17 cellular contexts compared by ENCODE assay signal in genomic region chr2:51662187-51662586, GRCh38.
DNase-seq lines count a peak whose midpoint lies in the region; ATAC-seq and TF ChIP-seq lines count a peak whose summit lies in the region.
"Had no signal": no experiment of that assay in that cellular context is flagged by ENCODE, and none has a peak within 500 bp of the region (broad histone marks: within the 10 kb centered on the region; RNA-seq: fewer than 3 reads in every experiment).

No MANE protein-coding gene starts in this region.

- peaks cover 10% of the 10 kb centered on the region; the same call in 2 of the 3 replicates for H3K36me3 Mint-ChIP-seq in GM23338 (ENCODE audit: low read depth)
- H3K36me3 Mint-ChIP-seq: CD4-positive, CD25-positive, alpha-beta regulatory T cell had no signal

- no peak overlapping the region for H4K5ac ChIP-seq in mesendoderm (ENCODE audit: low read length)

- intact Hi-C loops in left lung (cut with DNase I) = no loop called here

- H3K4me3 Mint-ChIP-seq in GM23338 = 0 out of 3 replicates have a peak overlapping the region, but pooled peaks have one; percentile 2
- H3K4me3 Mint-ChIP-seq: CD4-positive, CD25-positive, alpha-beta regulatory T cell; HFFc6 had no signal

- peak overlapping the region; percentile 9; the same call in 1 of the 2 replicates for H3K4me3 ChIP-seq in GM23338
- H3K4me3 ChIP-seq in NT2/D1 (ENCODE audit: insufficient read length, low read depth) = no peak overlapping the region
- H3K4me3 ChIP-seq in iPS DF 6.9 (ENCODE audit: low read length) = no peak overlapping the region
- H3K4me3 ChIP-seq in mesendoderm (ENCODE audit: low read length) = no peak overlapping the region
- H3K4me3 ChIP-seq in left lung = no peak overlapping the region
- H3K4me3 ChIP-seq: BLaER1 treated with 17β-estradiol and CSF1 and Interleukin-3, amounts not matched to agents 10 nM and 100 nM; GM12878; GM23248; HAP-1 had no signal

- H3K9ac ChIP-seq in NT2/D1 (ENCODE audit: insufficient read length, low read depth) (no peak overlapping the region), mesendoderm (ENCODE audit: low read length) (no peak overlapping the region)
- H3K9ac ChIP-seq: BLaER1 treated with 17β-estradiol and CSF1 and Interleukin-3, amounts not matched to agents 10 nM and 100 nM; GM23248 had no signal

- no peak overlapping the region for H4K8ac ChIP-seq in mesendoderm (ENCODE audit: low read depth, low read length)

- no CpG with 5 or more reads among the region's 5 CpGs for WGBS in iPS DF 6.9 (ENCODE audit: insufficient coverage, insufficient read length)
- no CpG with 5 or more reads among the region's 5 CpGs for WGBS in mesendoderm (ENCODE audit: extremely low coverage, insufficient coverage, low lambda C conversion rate)

- no peak overlapping the region for H2BK120ac ChIP-seq in mesendoderm (ENCODE audit: low read depth, low read length)

- H3K27ac ChIP-seq in GM23338 (ENCODE audit: low read depth) = 0 out of 2 replicates have a peak overlapping the region, but pooled peaks have one; percentile 5
- no peak overlapping the region for H3K27ac ChIP-seq in iPS DF 6.9 (ENCODE audit: low read length)
- no peak overlapping the region for H3K27ac ChIP-seq in mesendoderm (ENCODE audit: low read depth, low read length)
- no peak overlapping the region for H3K27ac ChIP-seq in left lung
- H3K27ac ChIP-seq: BLaER1 treated with 17β-estradiol and CSF1 and Interleukin-3, amounts not matched to agents 10 nM and 100 nM; GM23248 had no signal

- no peak overlapping the region for H3K23ac ChIP-seq in mesendoderm (ENCODE audit: low read length)

- H3K79me2 ChIP-seq in GM23338 (replicated peaks; ENCODE audit: insufficient read depth) (no peaks in the 10 kb centered on the region), mesendoderm (ENCODE audit: control insufficient read depth, insufficient read depth, low read length) (no peaks in the 10 kb centered on the region)

- no peak overlapping the region for H3K4ac ChIP-seq in mesendoderm (ENCODE audit: low read depth, low read length)

- peak; percentile 66 for DNase-seq in GM23338 (ENCODE audit: low spot score)
- DNase-seq in NT2/D1 (ENCODE audit: low read depth, low spot score) = peak; percentile 72
- DNase-seq in iPS DF 6.9 (ENCODE audit: low read depth, low spot score) = peak; percentile 13
- DNase-seq in mesendoderm = peak; percentile 14
- DNase-seq in ureter (ENCODE audit: low spot score) = no peak
- no peak for DNase-seq in left lung
- DNase-seq in NOMO-1 (lab: John Stamatoyannopoulos, UW; ENCODE audit: unreplicated experiment in 2 of 2) = no peak
- DNase-seq: 8988T; CD4-positive, CD25-positive, alpha-beta regulatory T cell; DMS 273 treated with DMSO at 0.1 percent for 48 hours; GM23248; HFFc6; IMR-90; KBM-7 had no signal

- H2AK5ac ChIP-seq in mesendoderm (ENCODE audit: low read length) = no peak overlapping the region

- no peak overlapping the region for H2BK15ac ChIP-seq in mesendoderm (replicated peaks; ENCODE audit: low read depth)

- H3K27ac Mint-ChIP-seq in GM23338 = peak overlapping the region; percentile 17; the same call in 1 of the 2 replicates
- H3K27ac Mint-ChIP-seq: CD4-positive, CD25-positive, alpha-beta regulatory T cell; HFFc6 had no signal

- no peaks in the 10 kb centered on the region for H4K20me1 ChIP-seq in GM23338 (replicated peaks; ENCODE audit: insufficient read depth)
- H4K20me1 ChIP-seq: BLaER1 treated with 17β-estradiol and CSF1 and Interleukin-3, amounts not matched to agents 10 nM and 100 nM had no signal

- peak overlapping the region; percentile 46 for H3K4me2 ChIP-seq in GM23338
- H3K4me2 ChIP-seq in mesendoderm (ENCODE audit: low read length) = no peak overlapping the region
- H3K4me2 ChIP-seq: BLaER1 treated with 17β-estradiol and CSF1 and Interleukin-3, amounts not matched to agents 10 nM and 100 nM had no signal

- no peak overlapping the region for H2BK5ac ChIP-seq in mesendoderm (ENCODE audit: low read length)

- H3K56ac ChIP-seq in mesendoderm (ENCODE audit: low read length) = no peak overlapping the region

- TF ChIP-seq CTCF in GM23338 (conservative IDR thresholded peaks at IDR 0.05; ENCODE audit: low read depth in 2 of 2) = no peak
- TF ChIP-seq CTCF in left lung (IDR thresholded peaks at IDR 0.05) = no peak

- no peak overlapping the region for H2AFZ ChIP-seq in GM23338
- H2AFZ ChIP-seq: GM23248 had no signal

- H3K9me2 ChIP-seq in GM23338 (ENCODE audit: insufficient read depth) = 0 out of 2 replicates have a peak, but pooled peaks cover 5% of the 10 kb centered on the region

- H3K27me3 Mint-ChIP-seq in GM23338 (ENCODE audit: insufficient read depth, low read depth, poor library complexity) = no peaks in the 10 kb centered on the region
- H3K27me3 Mint-ChIP-seq: CD4-positive, CD25-positive, alpha-beta regulatory T cell had no signal

- H3K36me3 ChIP-seq in GM23338 (ENCODE audit: insufficient read depth) (no peaks in the 10 kb centered on the region), NT2/D1 (ENCODE audit: insufficient read depth, insufficient read length, low read length) (no peaks in the 10 kb centered on the region), iPS DF 6.9 (ENCODE audit: control insufficient read depth, insufficient read depth, low read length) (no peaks in the 10 kb centered on the region), mesendoderm (ENCODE audit: control insufficient read depth, insufficient read depth, low read length) (no peaks in the 10 kb centered on the region), left lung (no peaks in the 10 kb centered on the region)
- H3K36me3 ChIP-seq: BLaER1 treated with 17β-estradiol and CSF1 and Interleukin-3, amounts not matched to agents 10 nM and 100 nM; HAP-1 had no signal

- H3K27me3 ChIP-seq in GM23338 (ENCODE audit: insufficient read depth) (no peaks in the 10 kb centered on the region), NT2/D1 (ENCODE audit: insufficient read depth, insufficient read length) (no peaks in the 10 kb centered on the region), iPS DF 6.9 (ENCODE audit: control insufficient read depth, insufficient read depth, low read length) (no peaks in the 10 kb centered on the region), mesendoderm (ENCODE audit: insufficient read depth, low read length, poor library complexity) (no peaks in the 10 kb centered on the region), left lung (no peaks in the 10 kb centered on the region)
- H3K27me3 ChIP-seq: BLaER1 treated with 17β-estradiol and CSF1 and Interleukin-3, amounts not matched to agents 10 nM and 100 nM had no signal

- no peaks in the 10 kb centered on the region for H3K79me1 ChIP-seq in mesendoderm (ENCODE audit: low read length)

- no peaks in the 10 kb centered on the region for H3F3A ChIP-seq in GM23338 (replicated peaks; ENCODE audit: low read depth)

- H3K4me1 ChIP-seq in GM23338 (ENCODE audit: insufficient read depth) (peaks cover 36% of the 10 kb centered on the region), NT2/D1 (ENCODE audit: insufficient read depth, insufficient read length) (no peaks in the 10 kb centered on the region), iPS DF 6.9 (ENCODE audit: control insufficient read depth, insufficient read depth, low read length) (peaks cover 1% of the 10 kb centered on the region; the same call in 1 of the 2 replicates), mesendoderm (ENCODE audit: control insufficient read depth, low read depth, low read length) (no peaks in the 10 kb centered on the region), left lung (no peaks in the 10 kb centered on the region)

- H3K18ac ChIP-seq in mesendoderm (ENCODE audit: low read length) = no peak overlapping the region

- peaks cover 12% of the 10 kb centered on the region for H3K9me3 Mint-ChIP-seq in GM23338

- peaks cover 4% of the 10 kb centered on the region; the same call in 1 of the 2 replicates for H3K9me3 ChIP-seq in NT2/D1 (ENCODE audit: insufficient read depth, low read length)
- no peaks in the 10 kb centered on the region for H3K9me3 ChIP-seq in iPS DF 6.9 (ENCODE audit: control insufficient read depth, insufficient read depth, low read length)
- H3K9me3 ChIP-seq in left lung = peaks cover 0 to 6% of the 10 kb centered on the region in 2 donors
- H3K9me3 ChIP-seq: HAP-1 had no signal

- ATAC-seq in GM23338 = peak; percentile 75
- ATAC-seq in left lung = no peak
- ATAC-seq: GM12878 had no signal

- peaks cover 17% of the 10 kb centered on the region for H3K4me1 Mint-ChIP-seq in GM23338
- H3K4me1 Mint-ChIP-seq: CD4-positive, CD25-positive, alpha-beta regulatory T cell had no signal

TF ChIP-seq in GM23338, 12 proteins besides CTCF, POLR2A, EP300 and RAD21:
- TF ChIP-seq POLR2AphosphoS5 (IDR thresholded peaks at IDR 0.05; ENCODE audit: low read depth) (no peak), NANOG (IDR thresholded peaks at IDR 0.05; ENCODE audit: borderline replicate concordance) (peak; percentile 91), ETS1 (IDR thresholded peaks at IDR 0.05) (no peak)

Comparison
In these comparisons a context has a peak if more than half of its experiments do, and no peak if none do; other contexts are left out.
1. DNase-seq: peak in GM23338 (single experiment), NT2/D1 (single experiment), iPS DF 6.9 (single experiment) and mesendoderm (single experiment); none in ureter (single experiment), left lung (0 of 2) and NOMO-1 (0 of 2).